In the genomic region with DNA sequence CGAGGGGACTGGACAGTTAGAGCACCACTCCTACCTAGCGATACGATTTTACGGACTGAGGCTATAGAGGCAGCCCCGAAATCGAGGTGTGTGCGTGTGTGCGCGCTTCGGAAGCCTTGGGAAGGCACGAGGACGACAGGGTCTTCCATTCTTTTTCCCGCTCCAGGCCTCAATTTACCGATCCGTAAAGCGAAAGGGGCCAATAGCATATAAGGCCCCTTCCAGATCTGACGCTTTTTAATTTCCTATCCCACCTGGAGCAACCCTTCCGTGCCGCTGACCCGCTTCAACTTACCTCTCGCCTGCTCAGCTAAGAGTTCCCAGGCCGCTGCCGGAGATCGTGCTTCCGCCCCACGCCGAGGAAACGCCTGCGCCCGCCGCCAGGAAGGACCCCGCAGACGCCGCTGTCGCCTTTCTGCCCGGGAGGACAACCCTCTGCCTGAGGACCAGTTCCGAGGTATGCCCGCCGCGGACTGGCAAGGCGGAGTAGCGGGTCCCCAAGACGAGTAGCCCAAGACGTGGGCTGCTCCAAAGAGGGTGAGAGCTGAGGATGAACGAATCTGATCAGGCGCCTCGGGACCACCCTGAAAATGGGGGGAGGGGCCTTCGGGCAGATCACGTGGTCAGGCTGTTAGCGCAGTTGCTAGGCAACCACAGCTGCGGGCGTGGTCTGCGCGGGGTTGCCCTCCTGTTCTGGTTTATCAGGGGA, we compare ENCODE assay signal across 7 cellular contexts. TPM values are rescaled to one million over a fixed set of nuclear protein-coding genes. Genes with fewer than 3 reads are reported as not detected.
DNase-seq lines count a peak whose midpoint lies in the region; ATAC-seq, FAIRE-seq and TF ChIP-seq lines count a peak whose summit lies in the region.

A gene (minus strand): TSS at position 372 of the 709 bp plus-strand sequence. CDS start 4,924 bp downstream, outside the sequence.

- intact Hi-C loops in breast epithelium (cut with DNase I; ENCODE audit: low total_unique reads): no loop called here

- TF ChIP-seq CTCF in WERI-Rb-1 (IDR thresholded peaks at IDR 0.05; ENCODE audit: low read depth, low read length) (no peak), breast epithelium (IDR thresholded peaks at IDR 0.05) (peak in 2 of 3 donors; percentile 12 to 28)

- H3K36me3 ChIP-seq in WERI-Rb-1 (peaks cover 25% of the 10 kb centered on the region), breast epithelium (no peaks in the 10 kb centered on the region), small intestine (ENCODE audit: control insufficient read depth in 2 of 2, insufficient read depth in 2 of 2, low read length in 2 of 2) (peaks cover 0 to 2% of the 10 kb centered on the region in 2 donors)

- H3K27me3 ChIP-seq in WERI-Rb-1 (ENCODE audit: insufficient read depth, low read depth, severe bottlenecking): no peaks in the 10 kb centered on the region
- no peaks in the 10 kb centered on the region for H3K27me3 ChIP-seq in breast epithelium
- no peaks in the 10 kb centered on the region for H3K27me3 ChIP-seq in small intestine (ENCODE audit: control insufficient read depth in 2 of 2, insufficient read depth in 2 of 2, low read length in 2 of 2)

- H3K4me1 ChIP-seq in breast epithelium (no peaks in the 10 kb centered on the region), small intestine (ENCODE audit: control insufficient read depth in 2 of 2, insufficient read depth in 1 of 2, low read depth in 1 of 2, low read length in 1 of 2) (no peaks in the 10 kb centered on the region)

- 0% methylated on average over 47 to 54 of the region's 54 CpGs for WGBS in small intestine, 3 donors

- no peak for FAIRE-seq in small intestine (lab: Jason Lieb, UNC)

- no peak for TF ChIP-seq POLR2A in breast epithelium (IDR thresholded peaks at IDR 0.05)

- ATAC-seq in GM18861 (IDR thresholded peaks at IDR 0.05; ENCODE audit: unreplicated experiment): peak; percentile 54
- peak; percentile 67 for ATAC-seq in HG03108 (IDR thresholded peaks at IDR 0.05; ENCODE audit: unreplicated experiment)

- DNase-seq in NCI-H2227 (lab: John Stamatoyannopoulos, UW; ENCODE audit: unreplicated experiment): peak; percentile 96
- DNase-seq in WERI-Rb-1: peak; percentile 95
- DNase-seq in breast epithelium (ENCODE audit: low spot score in 2 of 2): peak; percentile 90 to 92
- DNase-seq in iPS-NIHi11 (ENCODE audit: low spot score): peak; percentile 95
- peak; percentile 85 for DNase-seq in small intestine

- H3K4me3 ChIP-seq in WERI-Rb-1 (ENCODE audit: low read depth, low read length): peak within 1 kb of the TSS; percentile 94
- peak within 1 kb of the TSS; percentile 68 to 93 (median 88) for H3K4me3 ChIP-seq in breast epithelium
- peak within 1 kb of the TSS; percentile 65 to 75 for H3K4me3 ChIP-seq in small intestine (ENCODE audit: low read depth in 1 of 2, low read length in 2 of 2)

- H3K9me3 ChIP-seq in WERI-Rb-1 (ENCODE audit: severe bottlenecking): no peaks in the 10 kb centered on the region
- H3K9me3 ChIP-seq in breast epithelium: no peaks in the 10 kb centered on the region
- H3K9me3 ChIP-seq in small intestine (ENCODE audit: control insufficient read depth, low read depth): no peaks in the 10 kb centered on the region

- peak within 1 kb of the TSS; percentile 100 for H3K27ac ChIP-seq in WERI-Rb-1
- peak within 1 kb of the TSS; percentile 97 to 99 for H3K27ac ChIP-seq in breast epithelium
- peak within 1 kb of the TSS; percentile 80 to 99 for H3K27ac ChIP-seq in small intestine (ENCODE audit: low read depth in 1 of 2, low read length in 1 of 2)

RNA-seq across cellular contexts. Expression of the gene that starts here (rescaled TPM):
- 10 to 100 TPM; 58.1 to 71.4 (median 60.0) TPM for total RNA-seq in breast epithelium
- polyA plus RNA-seq in small intestine: 10 to 100 TPM; 19.9 to 42.1 (median 25.4) TPM

Comparison
In these comparisons a context has a peak if more than half of its experiments do, and no peak if none do; other contexts are left out.
1. Peak in every context shown above with its lines: DNase-seq, ATAC-seq, H3K4me3 ChIP-seq and H3K27ac ChIP-seq.